In genomic region chr19:15933761-15934331, GRCh38 we compare ENCODE assay signal across 12 cellular contexts. TPM values are rescaled to one million over a fixed set of nuclear protein-coding genes. Genes with fewer than 3 reads are reported as not detected.
DNase-seq lines count a peak whose midpoint lies in the region; ATAC-seq and TF ChIP-seq lines count a peak whose summit lies in the region.
"Not testable (repeated sequence)": the region's sequence is repeated elsewhere in the genome, so short reads cannot be mapped to it uniquely, and the experiment has no call there.
"Had no signal": no experiment of that assay in that cellular context is flagged by ENCODE, and none has a peak within 500 bp of the region (broad histone marks: within the 10 kb centered on the region; RNA-seq: fewer than 3 reads in every experiment).

No MANE protein-coding gene starts in this region.

- TF ChIP-seq EP300 in tibial nerve (IDR thresholded peaks at IDR 0.05): not testable (repeated sequence)

- not testable (repeated sequence) for ATAC-seq in activated CD4-positive, alpha-beta T cell treated with anti-CD3 and anti-CD28 coated beads for 36 hours; right lobe of liver

- H3K36me3 ChIP-seq in right lobe of liver, tibial nerve: not testable (repeated sequence)

- TF ChIP-seq POLR2A in right lobe of liver (IDR thresholded peaks at IDR 0.05); tibial nerve (IDR thresholded peaks at IDR 0.05): not testable (repeated sequence)

- intact Hi-C loops in activated CD4-positive, alpha-beta T cell treated with anti-CD3 and anti-CD28 coated beads for 36 hours (cut with DNase I, micrococcal nuclease); dorsolateral prefrontal cortex (cut with DNase I); right lobe of liver (cut with DNase I): not testable (repeated sequence)

- H3K27ac Mint-ChIP-seq in activated CD4-positive, alpha-beta T cell treated with anti-CD3 and anti-CD28 coated beads for 36 hours: not testable (repeated sequence)

- H3K27me3 ChIP-seq in dorsolateral prefrontal cortex: peaks cover 0 to 69% (median 22%) of the 10 kb centered on the region in 45 donors
- not testable (repeated sequence) for H3K27me3 ChIP-seq in right lobe of liver
- peaks cover 0 to 12% of the 10 kb centered on the region in 2 donors for H3K27me3 ChIP-seq in tibial nerve

- DNase-seq in GOT3 (lab: John Stamatoyannopoulos, UW) (peak; percentile 20), activated T-cell treated with anti-CD3 and anti-CD28 coated beads for 48 hours (ENCODE audit: low read depth) (peak; percentile 21)
- DNase-seq in activated CD4-positive, alpha-beta T cell treated with anti-CD3 and anti-CD28 coated beads for 36 hours: peak; percentile 33
- DNase-seq in dorsolateral prefrontal cortex; right lobe of liver; tibial nerve (ENCODE audit: low spot score in 2 of 2): not testable (repeated sequence)
- peak; percentile 31 for DNase-seq in stimulated activated CD4-positive, alpha-beta T cell treated with anti-CD3 and anti-CD28 coated beads, Interleukin-15, amount 100 ng/mL, for 24 hours

- H3K9me3 Mint-ChIP-seq in activated CD4-positive, alpha-beta T cell treated with anti-CD3 and anti-CD28 coated beads for 36 hours (ENCODE audit: low read depth): not testable (repeated sequence)

- H3K4me1 Mint-ChIP-seq in activated CD4-positive, alpha-beta T cell treated with anti-CD3 and anti-CD28 coated beads for 36 hours: not testable (repeated sequence)

- H3K4me1 ChIP-seq in right lobe of liver: peaks cover 0 to 20% (median 6%) of the 10 kb centered on the region in 4 donors
- peaks cover 0 to 20% (median 0%) of the 10 kb centered on the region in 4 donors for H3K4me1 ChIP-seq in tibial nerve

- H3K27me3 Mint-ChIP-seq in activated CD4-positive, alpha-beta T cell treated with anti-CD3 and anti-CD28 coated beads for 36 hours: not testable (repeated sequence)

- WGBS in right lobe of liver (ENCODE audit: insufficient coverage, low coverage, low lambda C conversion rate, missing lambda C conversion rate): 29% methylated on average over 12 of the region's 12 CpGs
- WGBS in tibial nerve, 2 donors: 27 to 40% methylated on average over 12 of the region's 12 CpGs

- H3K36me3 Mint-ChIP-seq in activated CD4-positive, alpha-beta T cell treated with anti-CD3 and anti-CD28 coated beads for 36 hours (ENCODE audit: low read depth): not testable (repeated sequence)

- H3K4me3 Mint-ChIP-seq in activated CD4-positive, alpha-beta T cell treated with anti-CD3 and anti-CD28 coated beads for 36 hours: not testable (repeated sequence)

- peak overlapping the region; percentile 44 for H3K27ac ChIP-seq in angular gyrus (ENCODE audit: low read depth, low read length)
- peak overlapping the region in 23 of 59 donors; percentile 10 to 74 (median 39) for H3K27ac ChIP-seq in dorsolateral prefrontal cortex
- peak overlapping the region; percentile 70 to 94 (median 84) for H3K27ac ChIP-seq in right lobe of liver
- H3K27ac ChIP-seq in tibial nerve: peak overlapping the region in 3 of 4 donors; percentile 32 to 87 (median 82)

- CTCF ChIA-PET in activated CD4-positive, alpha-beta T cell treated with anti-CD3 and anti-CD28 coated beads for 36 hours (lab: Charles Lee): not testable (repeated sequence)

- H3K9me3 ChIP-seq in right lobe of liver, tibial nerve: not testable (repeated sequence)

- H3K4me3 ChIP-seq in dorsolateral prefrontal cortex (peak overlapping the region in 38 of 59 donors; percentile 2 to 50 (median 28)), right lobe of liver (peak overlapping the region; percentile 51 to 83 (median 74)), tibial nerve (peak overlapping the region in 1 of 4 donors; percentile 34)

- POLR2A ChIA-PET in activated CD4-positive, alpha-beta T cell treated with anti-CD3 and anti-CD28 coated beads for 36 hours (lab: Charles Lee): not testable (repeated sequence)

- not testable (repeated sequence) for TF ChIP-seq CTCF in dorsolateral prefrontal cortex (IDR thresholded peaks at IDR 0.05 in 54 of 56, conservative IDR thresholded peaks at IDR 0.05 in 2 of 56; ENCODE audit: low read depth in 1 of 56, partially characterized antibody in 56 of 56); right lobe of liver (IDR thresholded peaks at IDR 0.05); tibial nerve (IDR thresholded peaks at IDR 0.05)

RNA-seq across cellular contexts. Expression of gene CYP4F11, which starts 0.5 kb away (rescaled TPM):
- not detected for total RNA-seq in activated CD4-positive, alpha-beta T cell treated with anti-CD3 and anti-CD28 coated beads for 36 hours
- total RNA-seq in dorsolateral prefrontal cortex (10 to 100 TPM in 67 of 120 experiments, 1 to 10 TPM in 53; 3.3 to 26.3 (median 10.5) TPM), right lobe of liver (10 to 100 TPM; 55.3 to 95.8 (median 84.5) TPM), tibial nerve (1 to 10 TPM in 3 of 4 donors, not detected in 1; 2.5 to 3.3 (median 3.1) TPM)
- total RNA-seq: Caco-2; CD4-positive, CD25-positive, alpha-beta regulatory T cell; HFFc6 had no signal

RNA-seq across cellular contexts. Expression of gene OR10H4, which starts 15.0 kb away (rescaled TPM):
- total RNA-seq in activated CD4-positive, alpha-beta T cell treated with anti-CD3 and anti-CD28 coated beads for 36 hours: not detected
- not detected for total RNA-seq in dorsolateral prefrontal cortex
- not detected for total RNA-seq in right lobe of liver
- total RNA-seq in tibial nerve: not detected
- total RNA-seq: Caco-2; CD4-positive, CD25-positive, alpha-beta regulatory T cell; H4; HFFc6 had no signal

RNA-seq across cellular contexts. Expression of gene CYP4F2, which starts 36.0 kb away (rescaled TPM):
- total RNA-seq in activated CD4-positive, alpha-beta T cell treated with anti-CD3 and anti-CD28 coated beads for 36 hours: not detected
- total RNA-seq in dorsolateral prefrontal cortex (1 to 10 TPM in 19 of 120 experiments, under 1 TPM in 39, not detected in 62; 0.20 to 2.2 (median 0.75) TPM), right lobe of liver (100 to 1,000 TPM; 151 to 228 (median 173) TPM), tibial nerve (not detected)
- total RNA-seq: Caco-2; CD4-positive, CD25-positive, alpha-beta regulatory T cell; HFFc6 had no signal

Comparison
In these comparisons a context has a peak if more than half of its experiments do, and no peak if none do; other contexts are left out.
1. RNA of gene CYP4F2, which starts 36.0 kb away (total RNA-seq): 151 to 228 TPM in right lobe of liver; 0.20 to 2.2 TPM in dorsolateral prefrontal cortex, not detected in activated CD4-positive, alpha-beta T cell treated with anti-CD3 and anti-CD28 coated beads for 36 hours and not detected in tibial nerve; every median in the first group is over 10 times any median in the second.